In genomic region chr5:40689442-40689841, GRCh38 we compare ENCODE assay signal across 1 cellular context.
TF ChIP-seq lines count a peak whose summit lies in the region.

No MANE protein-coding gene starts in this region.

TF ChIP-seq in A549, 52 proteins besides CTCF, POLR2A, EP300 and RAD21 (continued from another document):
- TF ChIP-seq MAX (IDR thresholded peaks at IDR 0.05) (0 out of 2 replicates have a peak, but pooled peaks have one; percentile 43), HOXA7 (CRISPR knock-in tag; IDR thresholded peaks at IDR 0.05) (no peak), TP53 (CRISPR knock-in tag; IDR thresholded peaks at IDR 0.05) (no peak), HEYL (CRISPR knock-in tag; IDR thresholded peaks at IDR 0.05) (no peak), NFE2L2 (conservative IDR thresholded peaks at IDR 0.05; ENCODE audit: low read length) (no peak), CBX2 (IDR thresholded peaks at IDR 0.05; ENCODE audit: borderline replicate concordance, low read depth) (no peak), PBX3 (IDR thresholded peaks at IDR 0.05) (no peak), BCL3 (IDR thresholded peaks at IDR 0.05) (no peak)
